ENCODE assay signal across 30 cellular contexts in the genomic region with DNA sequence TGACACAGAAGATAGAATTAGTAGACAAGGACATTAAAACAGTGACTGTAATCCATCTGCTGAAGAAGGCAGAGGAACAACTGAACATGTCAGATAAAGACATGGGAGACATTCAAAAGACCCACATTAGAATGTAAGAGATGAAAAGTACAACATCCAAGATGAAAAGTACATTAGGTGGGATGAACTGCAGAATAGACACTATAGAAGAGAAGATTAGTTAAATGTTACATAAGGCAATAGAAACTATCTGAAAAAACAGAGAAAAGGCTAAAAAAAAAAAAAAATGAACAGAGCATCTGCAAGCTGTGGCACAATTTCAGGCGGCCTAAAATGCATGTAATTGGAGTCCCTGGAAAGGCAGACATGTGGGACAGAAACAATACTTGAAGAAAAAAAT. TPM values are rescaled to one million over a fixed set of nuclear protein-coding genes. Genes with fewer than 3 reads are reported as not detected.
"Had no signal": no experiment of that assay in that cellular context is flagged by ENCODE, and none has a peak within 500 bp of the region (broad histone marks: within the 10 kb centered on the region; RNA-seq: fewer than 3 reads in every experiment).

No MANE protein-coding gene starts in this region.

- H3K27ac Mint-ChIP-seq: mesothelial cell of epicardium; nephron; stimulated activated memory B cell treated with anti-CD40 and anti-IgM and Interleukin-4, amounts not matched to agents 10 μg/mL and 1 μg/mL and 100 μg/mL, for 72 hours; type B pancreatic cell had no signal

- H3K27me3 Mint-ChIP-seq: naive thymus-derived CD4-positive, alpha-beta T cell; stimulated activated memory B cell treated with anti-CD40 and anti-IgM and Interleukin-4, amounts not matched to agents 10 μg/mL and 1 μg/mL and 100 μg/mL, for 72 hours; type B pancreatic cell had no signal

- H3K9me3 ChIP-seq: gastrocnemius medialis, left lung, prostate gland, right atrium auricular region, sigmoid colon, testis, tibial artery had no signal

- H3K27me3 ChIP-seq: gastrocnemius medialis, heart left ventricle, hepatocyte, left lung, right atrium auricular region, sigmoid colon, testis, tibial artery had no signal

- DNase-seq: cortex of kidney; effector CD4-positive, alpha-beta T cell; foreskin fibroblast; gastrocnemius medialis; heart left ventricle; kidney; left cardiac atrium; left lung; mesenchymal stem cell; naive thymus-derived CD4-positive, alpha-beta T cell; nucleus accumbens; stimulated activated CD4-positive, alpha-beta T cell treated with anti-CD3 and anti-CD28 coated beads, Interleukin-2, amount 100 ng/mL, for 24 hours; stimulated activated CD4-positive, alpha-beta T cell treated with anti-CD3 and anti-CD28 coated beads, Interleukin-4, amount 100 ng/mL, for 24 hours; stimulated activated naive CD8-positive, alpha-beta T cell treated with anti-CD3 and anti-CD28 coated beads, Interleukin-15, Interleukin-2, amounts not matched to agents 100 U/mL and 50 U/mL, for 24 hours; substantia nigra; testis; tibial artery had no signal

- H3K4me1 ChIP-seq: prostate gland had no signal

- H3K4me2 ChIP-seq: hepatocyte had no signal

- FAIRE-seq: kidney had no signal

- H3K4me3 ChIP-seq: gastrocnemius medialis, heart left ventricle, hepatocyte, left lung, prostate gland, right atrium auricular region, sigmoid colon, testis, tibial artery had no signal

- ATAC-seq: esophagus mucosa; gastrocnemius medialis; heart left ventricle; left cardiac atrium; left lung; naive thymus-derived CD4-positive, alpha-beta T cell; stimulated activated memory B cell treated with anti-CD40 and anti-IgM and Interleukin-4, amounts not matched to agents 10 μg/mL and 1 μg/mL and 100 μg/mL, for 72 hours; stimulated activated naive CD8-positive, alpha-beta T cell treated with anti-CD3 and anti-CD28 coated beads, Interleukin-15, Interleukin-2, amounts not matched to agents 100 U/mL and 50 U/mL, for 24 hours had no signal

- H3K9me3 Mint-ChIP-seq: stimulated activated memory B cell treated with anti-CD40 and anti-IgM and Interleukin-4, amounts not matched to agents 10 μg/mL and 1 μg/mL and 100 μg/mL, for 72 hours; type B pancreatic cell had no signal

- H2AFZ ChIP-seq: hepatocyte had no signal

- H3K4me3 Mint-ChIP-seq: mesothelial cell of epicardium; naive thymus-derived CD4-positive, alpha-beta T cell; nephron; stimulated activated memory B cell treated with anti-CD40 and anti-IgM and Interleukin-4, amounts not matched to agents 10 μg/mL and 1 μg/mL and 100 μg/mL, for 72 hours; type B pancreatic cell had no signal

- H3K79me2 ChIP-seq: hepatocyte had no signal

- H3K27ac ChIP-seq: epithelial cell of prostate, gastrocnemius medialis, heart left ventricle, hepatocyte, left lung, prostate gland, right atrium auricular region, sigmoid colon, testis, tibial artery had no signal

RNA-seq across cellular contexts. Expression of a gene that starts 46.7 kb away (rescaled TPM):
- total RNA-seq: dermis microvascular lymphatic vessel endothelial cell, lung microvascular endothelial cell, osteocyte had no signal
- polyA plus RNA-seq: heart left ventricle had no signal
